ENCODE assay signal across 22 cellular contexts in the genomic region with DNA sequence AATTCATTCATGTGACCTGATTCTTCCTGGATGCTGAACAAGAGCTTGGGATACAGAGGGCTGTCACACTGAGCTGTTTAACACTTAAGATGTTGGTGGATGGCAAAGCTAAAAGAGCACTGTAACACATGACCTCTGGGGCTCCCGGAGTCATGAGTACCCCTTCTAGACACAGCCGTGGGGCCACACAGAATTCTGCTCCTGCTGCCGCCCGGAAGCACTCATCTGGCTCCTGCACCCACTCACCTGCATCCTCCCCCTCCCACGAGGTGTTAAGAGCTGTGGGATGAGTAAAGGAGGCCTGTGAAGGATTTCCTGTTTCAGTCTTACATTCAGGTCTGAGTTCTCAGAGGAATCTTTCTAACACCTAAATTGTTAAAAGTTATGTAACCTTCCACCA.
A peak's percentile ranks its signal among the peaks of the same experiment; 100 is the strongest.
DNase-seq lines count a peak whose midpoint lies in the region; ATAC-seq and TF ChIP-seq lines count a peak whose summit lies in the region.
"Had no signal": no experiment of that assay in that cellular context is flagged by ENCODE, and none has a peak within 500 bp of the region (broad histone marks: within the 10 kb centered on the region; RNA-seq: fewer than 3 reads in every experiment).

No MANE protein-coding gene starts in this region.

- peak overlapping the region; percentile 62; the same call in 1 of the 2 replicates for H3K4me3 ChIP-seq in DOHH2 (ENCODE audit: low read length)
- H3K4me3 ChIP-seq in right cardiac atrium (ENCODE audit: low read length), result no peak overlapping the region
- H3K4me3 ChIP-seq: BLaER1 treated with 17β-estradiol and CSF1 and Interleukin-3, amounts not matched to agents 10 nM and 100 nM; GM23248; right atrium auricular region; SJSA1; thoracic aorta had no signal

- H3K4me2 ChIP-seq in DOHH2 (ENCODE audit: low read length), result peak overlapping the region; percentile 80
- H3K4me2 ChIP-seq: BLaER1 treated with 17β-estradiol and CSF1 and Interleukin-3, amounts not matched to agents 10 nM and 100 nM had no signal

- no peaks in the 10 kb centered on the region for H3K36me3 Mint-ChIP-seq in activated CD4-positive, alpha-beta T cell treated with anti-CD3 and anti-CD28 coated beads, Interleukin-2, amount 10 ng/mL, durations not matched to agents 7 days and 5 days (ENCODE audit: low read depth)
- H3K36me3 Mint-ChIP-seq: immature natural killer cell had no signal

- WGBS in right cardiac atrium, result 74% methylated on average over 5 of the region's 5 CpGs

- POLR2A ChIA-PET in activated CD4-positive, alpha-beta T cell treated with anti-CD3 and anti-CD28 coated beads, Interleukin-2, amount 10 ng/mL, durations not matched to agents 7 days and 5 days (lab: Charles Lee), result no interaction called here

- no peak for TF ChIP-seq CTCF in DOHH2 (IDR thresholded peaks at IDR 0.05; ENCODE audit: low read depth, low read length, poor library complexity, severe bottlenecking)

- H3K9me3 Mint-ChIP-seq in activated CD4-positive, alpha-beta T cell treated with anti-CD3 and anti-CD28 coated beads, Interleukin-2, amount 10 ng/mL, durations not matched to agents 7 days and 5 days, result no peaks in the 10 kb centered on the region
- H3K9me3 Mint-ChIP-seq: activated B cell treated with CpG ODN at 0.5 μM for 24 hours; activated T-helper 2 cell treated with anti-CD3 and anti-CD28 coated beads, Interferon-gamma antibody, Interleukin-2, Interleukin-4, amounts not matched to agents 10 μg/mL and 5 μg/mL and 100 μg/mL, durations not matched to agents 14 hours and 24 hours and 36 hours; immature natural killer cell had no signal

- ATAC-seq in HG03460 (IDR thresholded peaks at IDR 0.05; ENCODE audit: unreplicated experiment) (no peak), right cardiac atrium (no peak)

- no peaks in the 10 kb centered on the region for H3K79me2 ChIP-seq in DOHH2 (ENCODE audit: control insufficient read depth, low read length)

- H3K4me1 ChIP-seq in DOHH2 (ENCODE audit: control insufficient read depth, low read length) (peaks cover 69% of the 10 kb centered on the region), right cardiac atrium (ENCODE audit: control insufficient read depth, insufficient read depth, low read length) (no peaks in the 10 kb centered on the region)
- H3K4me1 ChIP-seq: right atrium auricular region, SJSA1 had no signal

- H3K27me3 ChIP-seq in DOHH2 (ENCODE audit: control insufficient read depth, low read length) (no peaks in the 10 kb centered on the region), right cardiac atrium (ENCODE audit: control insufficient read depth, insufficient read depth) (no peaks in the 10 kb centered on the region)
- H3K27me3 ChIP-seq: BLaER1 treated with 17β-estradiol and CSF1 and Interleukin-3, amounts not matched to agents 10 nM and 100 nM; right atrium auricular region; SJSA1 had no signal

- peaks cover 35% of the 10 kb centered on the region for H3F3A ChIP-seq in DOHH2 (ENCODE audit: control insufficient read depth, insufficient read depth)

- no peaks in the 10 kb centered on the region for H3K9me2 ChIP-seq in DOHH2 (replicated peaks; ENCODE audit: control insufficient read depth, low read length)

- H3K9me3 ChIP-seq in DOHH2 (ENCODE audit: control insufficient read depth, insufficient read depth, low read length) (peaks cover 35% of the 10 kb centered on the region), right cardiac atrium (ENCODE audit: control insufficient read depth, low read length) (no peaks in the 10 kb centered on the region)
- H3K9me3 ChIP-seq: BLaER1 treated with 17β-estradiol and CSF1 and Interleukin-3, amounts not matched to agents 10 nM and 100 nM; right atrium auricular region; SJSA1; thoracic aorta had no signal

- no peak overlapping the region for H3K4me3 Mint-ChIP-seq in activated CD4-positive, alpha-beta T cell treated with anti-CD3 and anti-CD28 coated beads, Interleukin-2, amount 10 ng/mL, durations not matched to agents 7 days and 5 days
- H3K4me3 Mint-ChIP-seq: activated B cell treated with CpG ODN at 0.5 μM for 24 hours, endodermal cell, immature natural killer cell had no signal

- CTCF ChIA-PET in activated CD4-positive, alpha-beta T cell treated with anti-CD3 and anti-CD28 coated beads, Interleukin-2, amount 10 ng/mL, durations not matched to agents 7 days and 5 days (lab: Charles Lee), result no interaction called here

- no peaks in the 10 kb centered on the region for H4K20me1 ChIP-seq in DOHH2 (ENCODE audit: control insufficient read depth, insufficient read depth, low read depth, low read length)
- H4K20me1 ChIP-seq: BLaER1 treated with 17β-estradiol and CSF1 and Interleukin-3, amounts not matched to agents 10 nM and 100 nM had no signal

- H3K27me3 Mint-ChIP-seq in activated CD4-positive, alpha-beta T cell treated with anti-CD3 and anti-CD28 coated beads, Interleukin-2, amount 10 ng/mL, durations not matched to agents 7 days and 5 days, result no peaks in the 10 kb centered on the region
- H3K27me3 Mint-ChIP-seq: activated B cell treated with CpG ODN at 0.5 μM for 24 hours had no signal

- no peak overlapping the region for H3K27ac Mint-ChIP-seq in activated CD4-positive, alpha-beta T cell treated with anti-CD3 and anti-CD28 coated beads, Interleukin-2, amount 10 ng/mL, durations not matched to agents 7 days and 5 days
- H3K27ac Mint-ChIP-seq: activated B cell treated with CpG ODN at 0.5 μM for 24 hours; activated T-helper 2 cell treated with anti-CD3 and anti-CD28 coated beads, Interferon-gamma antibody, Interleukin-2, Interleukin-4, amounts not matched to agents 10 μg/mL and 5 μg/mL and 100 μg/mL, durations not matched to agents 14 hours and 24 hours and 36 hours; endodermal cell; immature natural killer cell had no signal

- H3K4me1 Mint-ChIP-seq in activated CD4-positive, alpha-beta T cell treated with anti-CD3 and anti-CD28 coated beads, Interleukin-2, amount 10 ng/mL, durations not matched to agents 7 days and 5 days, result peaks cover 3% of the 10 kb centered on the region
- H3K4me1 Mint-ChIP-seq: activated B cell treated with CpG ODN at 0.5 μM for 24 hours had no signal

- peaks cover 58% of the 10 kb centered on the region for H3K36me3 ChIP-seq in DOHH2 (ENCODE audit: control insufficient read depth, low read length)
- H3K36me3 ChIP-seq: BLaER1 treated with 17β-estradiol and CSF1 and Interleukin-3, amounts not matched to agents 10 nM and 100 nM; right atrium auricular region; SJSA1; thoracic aorta had no signal

- peak overlapping the region; percentile 92 for H3K27ac ChIP-seq in DOHH2 (ENCODE audit: low read depth, low read length)
- no peak overlapping the region for H3K27ac ChIP-seq in right cardiac atrium (ENCODE audit: low read length)
- H3K27ac ChIP-seq: BLaER1 treated with 17β-estradiol and CSF1 and Interleukin-3, amounts not matched to agents 10 nM and 100 nM; GM23248; right atrium auricular region; SJSA1; thoracic aorta had no signal

- peak; percentile 36 for DNase-seq in activated CD4-positive, alpha-beta T cell treated with anti-CD3 and anti-CD28 coated beads for 48 hours
- no peak for DNase-seq in activated CD4-positive, alpha-beta T cell treated with anti-CD3 and anti-CD28 coated beads, Interleukin-2, amount 10 ng/mL, durations not matched to agents 7 days and 5 days
- DNase-seq in activated naive CD4-positive, alpha-beta T cell treated with anti-CD3 and anti-CD28 coated beads, Interleukin-2, amount 50 U/mL, for 16 hours, result peak; percentile 46
- peak; percentile 21 for DNase-seq in stimulated activated CD4-positive, alpha-beta T cell treated with anti-CD3 and anti-CD28 coated beads, Interleukin-4, amount 100 ng/mL, for 1 hour
- no peak for DNase-seq in AML-193 (lab: John Stamatoyannopoulos, UW)
- no peak for DNase-seq in right cardiac atrium
- DNase-seq: activated B cell treated with CpG ODN at 0.5 μM for 24 hours, DMS79, endodermal cell, GM23248, head of caudate nucleus, immature natural killer cell, NCI-H1417 treated with DMSO at 0.1 percent for 48 hours, NCI-H82, nucleus accumbens had no signal

- intact Hi-C loops in right cardiac atrium (cut with DNase I), result no loop called here

Comparison
In these comparisons a context has a peak if more than half of its experiments do, and no peak if none do; other contexts are left out.
1. DNase-seq: peak in activated CD4-positive, alpha-beta T cell treated with anti-CD3 and anti-CD28 coated beads for 48 hours (single experiment), activated naive CD4-positive, alpha-beta T cell treated with anti-CD3 and anti-CD28 coated beads, Interleukin-2, amount 50 U/mL, for 16 hours (single experiment) and stimulated activated CD4-positive, alpha-beta T cell treated with anti-CD3 and anti-CD28 coated beads, Interleukin-4, amount 100 ng/mL, for 1 hour (single experiment); none in activated CD4-positive, alpha-beta T cell treated with anti-CD3 and anti-CD28 coated beads, Interleukin-2, amount 10 ng/mL, durations not matched to agents 7 days and 5 days (single experiment), AML-193 (0 of 2) and right cardiac atrium (0 of 3).